ENCODE assay signal across 24 cellular contexts in genomic region chr22:39284983-39285382, GRCh38. TPM values are rescaled to one million over a fixed set of nuclear protein-coding genes. Genes with fewer than 3 reads are reported as not detected.
DNase-seq lines count a peak whose midpoint lies in the region; ATAC-seq, FAIRE-seq and TF ChIP-seq lines count a peak whose summit lies in the region.
"Had no signal": no experiment of that assay in that cellular context is flagged by ENCODE, and none has a peak within 500 bp of the region (broad histone marks: within the 10 kb centered on the region; RNA-seq: fewer than 3 reads in every experiment).

No MANE protein-coding gene starts in this region.

- no peak overlapping the region for H4K12ac ChIP-seq in trophoblast cell (ENCODE audit: low read depth, low read length)

- peaks cover 0 to 6% of the 10 kb centered on the region in 2 donors for H3K27me3 Mint-ChIP-seq in T-cell

- H3K4me3 ChIP-seq in SK-N-SH (ENCODE audit: low read depth in 2 of 2, low read length in 1 of 2) (no peak overlapping the region), HEK293 (ENCODE audit: low read depth, low read length) (no peak overlapping the region), K562 (no peak overlapping the region), trophoblast cell (ENCODE audit: low read depth, low read length) (no peak overlapping the region), GM23248 (no peak overlapping the region)
- H3K4me3 ChIP-seq: A549, Peyer's patch had no signal

- no peak overlapping the region for H3K4ac ChIP-seq in trophoblast cell (ENCODE audit: low read depth, low read length)

- CTCF ChIA-PET in SK-N-SH (lab: Yijun Ruan, JAX) (no interaction called here), HEK293 (lab: Yijun Ruan, JAX) (interaction anchor here (0.7 to 1.0 kb wide), 3 partner anchors 21 to 296 kb away, joined by 3 to 4 read pairs (median 3); no protein-coding TSS in a partner anchor), K562 (lab: Yijun Ruan, JAX; ENCODE audit: low intra/inter-chr PET ratio) (no interaction called here), T-cell (lab: Charles Lee) (no interaction called here)

- no peaks in the 10 kb centered on the region for H3K36me3 ChIP-seq in SK-N-SH (replicated peaks in 1 of 2; ENCODE audit: control insufficient read depth in 1 of 2, insufficient read depth in 2 of 2, low read length in 1 of 2)
- H3K36me3 ChIP-seq in HEK293 (ENCODE audit: control insufficient read depth in 2 of 2, insufficient read depth in 1 of 2, low read length in 2 of 2), result no peaks in the 10 kb centered on the region
- no peaks in the 10 kb centered on the region; the same call in 2 of the 3 replicates for H3K36me3 ChIP-seq in K562 (ENCODE audit: control insufficient read depth, insufficient read depth, low read length)
- no peaks in the 10 kb centered on the region for H3K36me3 ChIP-seq in trophoblast cell (ENCODE audit: control insufficient read depth in 1 of 2, insufficient read depth in 2 of 2, low read length in 2 of 2)
- H3K36me3 ChIP-seq in GM23248 (ENCODE audit: low read depth), result no peaks in the 10 kb centered on the region
- H3K36me3 ChIP-seq: Peyer's patch had no signal

- POLR2A ChIA-PET in SK-N-SH (lab: Yijun Ruan, JAX) (no interaction called here), HEK293 (lab: Yijun Ruan, JAX) (no interaction called here), K562 (lab: Yijun Ruan, JAX) (interaction anchor here (1.0 kb wide), 1 partner anchor 99 kb away, joined by 3 read pairs; no protein-coding TSS in a partner anchor), T-cell (lab: Charles Lee) (no interaction called here)

- no peak overlapping the region for H3K23ac ChIP-seq in trophoblast cell (ENCODE audit: low read length)

- peaks cover 6 to 15% (median 9%) of the 10 kb centered on the region in 3 donors for H3K4me1 Mint-ChIP-seq in T-cell

- H3K4me2 ChIP-seq in SK-N-SH (no peak overlapping the region), K562 (ENCODE audit: insufficient read depth, low read length) (no peak overlapping the region), trophoblast cell (ENCODE audit: low read length) (no peak overlapping the region), GM23248 (ENCODE audit: unreplicated experiment) (no peak overlapping the region)
- H3K4me2 ChIP-seq: A549, KMS-11 had no signal

- peaks cover 0 to 7% of the 10 kb centered on the region in 2 experiments; a peak in 1 of 4 replicates for H3K4me1 ChIP-seq in SK-N-SH (ENCODE audit: control insufficient read depth in 1 of 2, insufficient read depth in 2 of 2, low read depth in 1 of 2, low read length in 1 of 2)
- H3K4me1 ChIP-seq in HEK293 (ENCODE audit: control insufficient read depth, insufficient read depth, low read length), result no peaks in the 10 kb centered on the region
- H3K4me1 ChIP-seq in K562 (replicated peaks in 1 of 2; ENCODE audit: control insufficient read depth in 2 of 2, insufficient read depth in 2 of 2, low read length in 2 of 2), result peaks cover 33 to 35% of the 10 kb centered on the region in 2 experiments
- peaks cover 19 to 24% of the 10 kb centered on the region in 2 experiments for H3K4me1 ChIP-seq in trophoblast cell (ENCODE audit: control insufficient read depth in 1 of 2, insufficient read depth in 2 of 2, low read length in 2 of 2)
- no peaks in the 10 kb centered on the region for H3K4me1 ChIP-seq in GM23248 (ENCODE audit: insufficient read depth)

- no peak for TF ChIP-seq CTCF in SK-N-SH (IDR thresholded peaks at IDR 0.05)
- no peak for TF ChIP-seq CTCF in HEK293 (tag by site-specific recombination; IDR thresholded peaks at IDR 0.05)
- TF ChIP-seq CTCF in K562 (IDR thresholded peaks at IDR 0.05 in 2 of 3, conservative IDR thresholded peaks at IDR 0.05 in 1 of 3; ENCODE audit: insufficient read depth in 2 of 3, low read depth in 1 of 3, low read length in 3 of 3), result no peak

- H3K9me2 ChIP-seq in SK-N-SH (no peaks in the 10 kb centered on the region), GM23248 (ENCODE audit: insufficient read depth) (no peaks in the 10 kb centered on the region)

- H3K9me1 ChIP-seq in K562 (ENCODE audit: control insufficient read depth, insufficient read depth, low read length), result no peaks in the 10 kb centered on the region

- no peak for ATAC-seq in SK-N-SH treated with all-trans-retinoic acid at 6 μM for 48 hours
- no peak for ATAC-seq in K562
- no peak for ATAC-seq in T-cell (replicated peaks in 1 of 4)
- ATAC-seq: A549 had no signal

- no peaks in the 10 kb centered on the region for H4K20me1 ChIP-seq in SK-N-SH (ENCODE audit: insufficient read depth)
- no peaks in the 10 kb centered on the region for H4K20me1 ChIP-seq in K562 (replicated peaks; ENCODE audit: control insufficient read depth, insufficient read depth, low read length)
- no peaks in the 10 kb centered on the region for H4K20me1 ChIP-seq in GM23248 (ENCODE audit: insufficient read depth)

- intact Hi-C loops in K562 (cut with micrococcal nuclease), result no loop called here

- H2AK5ac ChIP-seq in trophoblast cell (ENCODE audit: low read length), result peak overlapping the region; percentile 36

- no peak overlapping the region for H3K14ac ChIP-seq in trophoblast cell (ENCODE audit: low read length)

- WGBS in SK-N-SH (ENCODE audit: low lambda C conversion rate), result 81% methylated on average over 3 of the region's 3 CpGs
- WGBS in K562 (ENCODE audit: insufficient coverage, low coverage, missing lambda C conversion rate), result 100% methylated on average over 2 of the region's 3 CpGs
- WGBS in trophoblast cell (ENCODE audit: extremely low coverage, insufficient coverage, insufficient read length), result no CpG with 5 or more reads among the region's 3 CpGs
- whole genome bisulfite sequencing in GM23248 (ENCODE audit: low coverage in 1 of 2, low lambda C conversion rate in 2 of 2, missing lambda C conversion rate in 2 of 2), 2 experiments, result 63 to 66% methylated on average over 3 of the region's 3 CpGs

- in situ Hi-C loops in K562 (cut with MboI) (no loop called here), GM23248 (cut with MboI) (no loop called here)

- H4K91ac ChIP-seq in trophoblast cell (ENCODE audit: low read depth, low read length), result no peak overlapping the region

- no peaks in the 10 kb centered on the region for H3K27me3 ChIP-seq in SK-N-SH (ENCODE audit: insufficient read depth)
- no peaks in the 10 kb centered on the region for H3K27me3 ChIP-seq in K562 (ENCODE audit: control insufficient read depth in 2 of 2, insufficient read depth in 2 of 2, low read length in 2 of 2)
- H3K27me3 ChIP-seq in trophoblast cell (ENCODE audit: insufficient read depth, low read length), result no peaks in the 10 kb centered on the region
- no peaks in the 10 kb centered on the region for H3K27me3 ChIP-seq in GM23248 (replicated peaks; ENCODE audit: insufficient read depth)
- H3K27me3 ChIP-seq: Peyer's patch had no signal

- no peak for TF ChIP-seq POLR2A in K562 (conservative IDR thresholded peaks at IDR 0.05)

- no peaks in the 10 kb centered on the region for H3K9me3 ChIP-seq in SK-N-SH
- no peaks in the 10 kb centered on the region for H3K9me3 ChIP-seq in HEK293 (ENCODE audit: control insufficient read depth, insufficient read depth, low read depth, low read length)
- peaks cover 13% of the 10 kb centered on the region for H3K9me3 ChIP-seq in K562 (replicated peaks; ENCODE audit: control insufficient read depth, insufficient read depth, low read depth, low read length)
- no peaks in the 10 kb centered on the region for H3K9me3 ChIP-seq in trophoblast cell (ENCODE audit: insufficient read depth, low read depth, low read length)
- H3K9me3 ChIP-seq in GM23248 (ENCODE audit: low read depth), result no peaks in the 10 kb centered on the region

- H2AFZ ChIP-seq in SK-N-SH (ENCODE audit: low read depth) (no peak overlapping the region), K562 (ENCODE audit: low read depth, low read length) (no peak overlapping the region; the same call in 1 of the 2 replicates), trophoblast cell (ENCODE audit: insufficient read depth, low read length, poor library complexity) (no peak overlapping the region), GM23248 (no peak overlapping the region)

- H3K27ac ChIP-seq in SK-N-SH (ENCODE audit: low read depth in 2 of 2, low read length in 1 of 2) (no peak overlapping the region), HEK293 (ENCODE audit: extremely low read depth, low read depth, low read length) (no peak overlapping the region), K562 (ENCODE audit: extremely low read depth, low read depth, low read length) (no peak overlapping the region), trophoblast cell (ENCODE audit: low read depth, low read length) (no peak overlapping the region), GM23248 (no peak overlapping the region)
- H3K27ac ChIP-seq: A549, KMS-11, Peyer's patch had no signal

- no TSS peak for BruUV-seq in K562 (replicated peaks; lab: Mats Ljungman, UMichigan)

- no peak overlapping the region for H2BK5ac ChIP-seq in trophoblast cell (ENCODE audit: low read depth, low read length, poor library complexity)

- H2BK120ac ChIP-seq in trophoblast cell (ENCODE audit: insufficient read depth, low read length, poor library complexity), result no peak overlapping the region

- no peak overlapping the region for H3K18ac ChIP-seq in trophoblast cell (ENCODE audit: low read length)

- H4K8ac ChIP-seq in trophoblast cell (ENCODE audit: low read depth, low read length), result no peak overlapping the region

- no peak for FAIRE-seq in K562 (lab: Jason Lieb, UNC)
- FAIRE-seq: A549, GM12891, H54 had no signal

- no peaks in the 10 kb centered on the region for H3F3A ChIP-seq in SK-N-SH (replicated peaks; ENCODE audit: insufficient read depth)
- H3F3A ChIP-seq in GM23248 (ENCODE audit: insufficient read depth), result no peaks in the 10 kb centered on the region

- H3K79me1 ChIP-seq in trophoblast cell (ENCODE audit: low read length), result peaks cover 12% of the 10 kb centered on the region

- peak overlapping the region; percentile 26 for H2BK12ac ChIP-seq in trophoblast cell (ENCODE audit: low read length)

- no peaks in the 10 kb centered on the region for H3K79me2 ChIP-seq in SK-N-SH (ENCODE audit: insufficient read depth)
- H3K79me2 ChIP-seq in K562 (ENCODE audit: control insufficient read depth, insufficient read depth, low read length), result no peaks in the 10 kb centered on the region
- H3K79me2 ChIP-seq in trophoblast cell (ENCODE audit: control insufficient read depth, insufficient read depth, low read length, poor library complexity), result no peaks in the 10 kb centered on the region
- no peaks in the 10 kb centered on the region for H3K79me2 ChIP-seq in GM23248 (ENCODE audit: insufficient read depth)

- TF ChIP-seq EP300 in SK-N-SH (IDR thresholded peaks at IDR 0.05; ENCODE audit: borderline replicate concordance in 1 of 2, low read depth in 1 of 2, low read length in 1 of 2) (no peak), K562 (IDR thresholded peaks at IDR 0.05; ENCODE audit: low read length) (no peak)

- no peaks in the 10 kb centered on the region for H3K9me3 Mint-ChIP-seq in T-cell

- DNase-seq in SK-N-SH (no peak), K562 (ENCODE audit: extremely low read depth in 1 of 4, low spot score in 3 of 4) (no peak), trophoblast cell (no peak), GM23248 (no peak), T-cell (no peak)
- DNase-seq: DND-41; HFFc6; NCI-H1092 treated with DMSO at 0.1 percent for 48 hours; NCI-H146; NCI-H2029; NCI-H345; NCI-H524; NCI-H774; NK-92 treated with Interleukin-12 subunit alpha and Interleukin-12 subunit beta, amount 100 ng/mL, for 24 hours; Peyer's patch; SW 1271; T-helper 2 cell had no signal

- H3K27ac Mint-ChIP-seq in T-cell, result no peak overlapping the region
- H3K27ac Mint-ChIP-seq: B cell, HFFc6 had no signal

- H3K36me3 Mint-ChIP-seq in T-cell, result no peaks in the 10 kb centered on the region

- no peak overlapping the region for H3K4me3 Mint-ChIP-seq in T-cell
- H3K4me3 Mint-ChIP-seq: B cell, HFFc6 had no signal

- no peak for TF ChIP-seq RAD21 in SK-N-SH (IDR thresholded peaks at IDR 0.05; ENCODE audit: low read length)
- TF ChIP-seq RAD21 in K562 (CRISPR knock-in tag; conservative IDR thresholded peaks at IDR 0.05 in 1 of 2, IDR thresholded peaks at IDR 0.05 in 1 of 2), result no peak

- H3K9ac ChIP-seq in SK-N-SH, result no peak overlapping the region
- H3K9ac ChIP-seq in K562 (ENCODE audit: insufficient read depth in 1 of 2, low read depth in 2 of 2, low read length in 2 of 2), result no peak overlapping the region
- H3K9ac ChIP-seq in trophoblast cell (ENCODE audit: low read length), result no peak overlapping the region
- no peak overlapping the region for H3K9ac ChIP-seq in GM23248
- H3K9ac ChIP-seq: KMS-11 had no signal

RNA-seq across cellular contexts. Expression of gene RPL3, which starts 34.4 kb away (rescaled TPM):
- polyA plus RNA-seq in SK-N-SH (2012; rRNA removed) (4,089 and 4,976 TPM in 2 replicates), K562 (2011; rRNA removed) (3,220 and 3,989 TPM in 2 replicates), K562 (2014; fragmentation: Illumina TruSeq; extraction: Trizol) (2,565 and 2,747 TPM in 2 replicates), K562 (2014; fragmentation: Nextera tagmentation; extraction: Ambion mirVana) (1,000 to 10,000 TPM; 3,338 to 4,066 TPM), K562 (2014; rRNA removed) (2,749 and 3,057 TPM in 2 replicates), GM23248 (2016; fragmentation: Nextera tagmentation; extraction: Ambion mirVana) (920 and 929 TPM in 2 replicates)
- 3,345 and 4,370 TPM in 2 replicates for polyA plus RNA-seq in SK-N-SH (2012; cell fraction: cytosol; rRNA removed)
- polyA plus RNA-seq in SK-N-SH (2012; cell fraction: nucleus; rRNA removed), result 1,624 and 1,631 TPM in 2 replicates
- total RNA-seq in K562 (2011; cell fraction: chromatin; rRNA removed; ENCODE audit: low replicate concordance), result 772 and 1,506 TPM in 2 replicates
- 1,570 and 1,591 TPM in 2 replicates for total RNA-seq in K562 (2011; cell fraction: nucleolus; rRNA removed)
- total RNA-seq in K562 (2011; cell fraction: nucleoplasm; rRNA removed), result 1,390 and 1,690 TPM in 2 replicates
- total RNA-seq in K562 (2014; rRNA removed) (2,245 and 2,417 TPM in 2 replicates), K562 (2014; rRNA removed; fragmentation: Illumina TruSeq; extraction: Trizol) (1,384 and 1,624 TPM in 2 replicates), K562 (2015; rRNA removed; fragmentation: Illumina TruSeq; extraction: Trizol) (1,989 and 2,037 TPM in 2 replicates), K562 (2021) (1,960 and 1,995 TPM in 2 replicates), T-cell (1,000 to 10,000 TPM; 3,304 to 3,660 (median 3,479) TPM)
- 4,199 and 5,450 TPM in 2 replicates for polyA plus RNA-seq in K562 (2011; cell fraction: cytosol; rRNA removed)
- 2,091 and 2,598 TPM in 2 replicates for polyA plus RNA-seq in K562 (2011; cell fraction: nucleus; rRNA removed)
- polyA plus RNA-seq in K562 (2012), result 3,035 and 4,256 TPM in 2 replicates
- 1,664 and 1,688 TPM in 2 replicates for polyA minus RNA-seq in K562 (2011; rRNA and poly(A)+ RNA removed)
- polyA minus RNA-seq in K562 (2011; cell fraction: cytosol; rRNA and poly(A)+ RNA removed), result 1,079 and 1,282 TPM in 2 replicates
- 554 and 1,072 TPM in 2 replicates for polyA minus RNA-seq in K562 (2011; cell fraction: nucleus; rRNA and poly(A)+ RNA removed)
- polyA plus RNA-seq in trophoblast cell (2013), result 1,456 and 1,519 TPM in 2 replicates
- 1,555 and 2,353 TPM in 2 replicates for total RNA-seq in GM23248 (2014; rRNA removed; shearing (Covaris generic))

RNA-seq across cellular contexts. Expression of gene PDGFB, which starts 40.2 kb away (rescaled TPM):
- polyA plus RNA-seq in SK-N-SH (2012; rRNA removed) (0.19 and 0.44 TPM in 2 replicates), K562 (2011; rRNA removed) (3.6 and 4.0 TPM in 2 replicates), K562 (2014; fragmentation: Illumina TruSeq; extraction: Trizol) (0.40 and 0.89 TPM in 2 replicates), K562 (2014; fragmentation: Nextera tagmentation; extraction: Ambion mirVana) (under 1 TPM; 0.07 to 0.15 TPM), K562 (2014; rRNA removed) (0.50 and 0.56 TPM in 2 replicates), GM23248 (2016; fragmentation: Nextera tagmentation; extraction: Ambion mirVana) (0.14 and 0.49 TPM in 2 replicates)
- 0.06 and 0.16 TPM in 2 replicates for polyA plus RNA-seq in SK-N-SH (2012; cell fraction: cytosol; rRNA removed)
- 0.11 and 0.16 TPM in 2 replicates for polyA plus RNA-seq in SK-N-SH (2012; cell fraction: nucleus; rRNA removed)
- total RNA-seq in K562 (2011; cell fraction: chromatin; rRNA removed; ENCODE audit: low replicate concordance), result 4.7 and 16.7 TPM in 2 replicates
- total RNA-seq in K562 (2011; cell fraction: nucleolus; rRNA removed), result 12.4 and 26.7 TPM in 2 replicates
- total RNA-seq in K562 (2011; cell fraction: nucleoplasm; rRNA removed), result 8.9 and 13.1 TPM in 2 replicates
- total RNA-seq in K562 (2014; rRNA removed) (0.69 and 1.1 TPM in 2 replicates), K562 (2014; rRNA removed; fragmentation: Illumina TruSeq; extraction: Trizol) (0.13 and 0.22 TPM in 2 replicates), K562 (2015; rRNA removed; fragmentation: Illumina TruSeq; extraction: Trizol) (0.11 TPM in 1 of 2 replicates, not detected in the other), K562 (2021) (1.2 and 1.4 TPM in 2 replicates), T-cell (10 to 100 TPM in 2 of 5 donors, 1 to 10 TPM in 3; 2.9 to 18.3 (median 4.6) TPM)
- polyA plus RNA-seq in K562 (2011; cell fraction: cytosol; rRNA removed), result 4.9 and 8.7 TPM in 2 replicates
- 8.4 and 18.7 TPM in 2 replicates for polyA plus RNA-seq in K562 (2011; cell fraction: nucleus; rRNA removed)
- polyA plus RNA-seq in K562 (2012), result 0.32 and 1.7 TPM in 2 replicates
- polyA minus RNA-seq in K562 (2011; rRNA and poly(A)+ RNA removed), result 3.8 and 6.7 TPM in 2 replicates
- 7.7 and 8.4 TPM in 2 replicates for polyA minus RNA-seq in K562 (2011; cell fraction: cytosol; rRNA and poly(A)+ RNA removed)
- polyA minus RNA-seq in K562 (2011; cell fraction: nucleus; rRNA and poly(A)+ RNA removed), result 3.2 and 4.0 TPM in 2 replicates
- 16.2 and 16.3 TPM in 2 replicates for polyA plus RNA-seq in trophoblast cell (2013)
- total RNA-seq in GM23248 (2014; rRNA removed; shearing (Covaris generic)), result not detected in 2 replicates
- total RNA-seq: B cell, HFFc6 had no signal
